In genomic region chr11:16722945-16723344, GRCh38 we compare ENCODE assay signal across 33 cellular contexts. TPM values are rescaled to one million over a fixed set of nuclear protein-coding genes. Genes with fewer than 3 reads are reported as not detected.
DNase-seq lines count a peak whose midpoint lies in the region; ATAC-seq, FAIRE-seq and TF ChIP-seq lines count a peak whose summit lies in the region.
"Had no signal": no experiment of that assay in that cellular context is flagged by ENCODE, and none has a peak within 500 bp of the region (broad histone marks: within the 10 kb centered on the region; RNA-seq: fewer than 3 reads in every experiment).

No MANE protein-coding gene starts in this region.

- H3K27ac ChIP-seq in HEK293 (ENCODE audit: extremely low read depth, low read depth, low read length) (no peak overlapping the region), K562 (ENCODE audit: extremely low read depth, low read depth, low read length) (no peak overlapping the region)
- H3K27ac ChIP-seq: 22Rv1; A549; BLaER1; BLaER1 treated with 17β-estradiol and CSF1 and Interleukin-3, amounts not matched to agents 10 nM and 100 nM; C4-2B had no signal

- peaks cover 7% of the 10 kb centered on the region for H3K9me3 Mint-ChIP-seq in activated naive CD8-positive, alpha-beta T cell treated with anti-CD3 and anti-CD28 coated beads, Interleukin-2, amount 50 U/mL, for 24 hours
- H3K9me3 Mint-ChIP-seq: CD4-positive, alpha-beta T cell had no signal

- H3K4me1 ChIP-seq in HEK293 (ENCODE audit: control insufficient read depth, insufficient read depth, low read length), result no peaks in the 10 kb centered on the region
- no peaks in the 10 kb centered on the region; a peak in 1 of 5 replicates for H3K4me1 ChIP-seq in K562 (replicated peaks in 1 of 2; ENCODE audit: control insufficient read depth in 2 of 2, insufficient read depth in 2 of 2, low read length in 2 of 2)
- H3K4me1 ChIP-seq: A549; BE2C; BLaER1; BLaER1 treated with 17β-estradiol and CSF1 and Interleukin-3, amounts not matched to agents 10 nM and 100 nM; Caco-2 had no signal

- H3K27me3 ChIP-seq in K562 (ENCODE audit: control insufficient read depth in 2 of 2, insufficient read depth in 2 of 2, low read length in 2 of 2), result no peaks in the 10 kb centered on the region; a peak in 1 of 5 replicates
- H3K27me3 ChIP-seq: BE2C; BLaER1; BLaER1 treated with 17β-estradiol and CSF1 and Interleukin-3, amounts not matched to agents 10 nM and 100 nM had no signal

- no peak for ATAC-seq in K562
- ATAC-seq in activated naive CD8-positive, alpha-beta T cell treated with anti-CD3 and anti-CD28 coated beads, Interleukin-2, amount 50 U/mL, for 24 hours, result no peak
- ATAC-seq: A549; CD8-positive, alpha-beta T cell had no signal

- no peaks in the 10 kb centered on the region for H3K36me3 ChIP-seq in HEK293 (ENCODE audit: control insufficient read depth in 2 of 2, insufficient read depth in 1 of 2, low read length in 2 of 2)
- H3K36me3 ChIP-seq in K562 (ENCODE audit: control insufficient read depth, insufficient read depth, low read length), result no peaks in the 10 kb centered on the region
- H3K36me3 ChIP-seq: BE2C; BLaER1; BLaER1 treated with 17β-estradiol and CSF1 and Interleukin-3, amounts not matched to agents 10 nM and 100 nM had no signal

- no peak overlapping the region for H2AFZ ChIP-seq in K562 (ENCODE audit: low read depth, low read length)

- H3K36me3 Mint-ChIP-seq in activated naive CD8-positive, alpha-beta T cell treated with anti-CD3 and anti-CD28 coated beads, Interleukin-2, amount 50 U/mL, for 24 hours (ENCODE audit: low read depth), result no peaks in the 10 kb centered on the region
- H3K36me3 Mint-ChIP-seq: CD14-positive monocyte; CD4-positive, alpha-beta memory T cell; CD4-positive, CD25-positive, alpha-beta regulatory T cell; CD8-positive, alpha-beta T cell had no signal

- no peak for FAIRE-seq in K562 (lab: Jason Lieb, UNC)
- FAIRE-seq: A204.1, A549, D721Med had no signal

- no peak for TF ChIP-seq EP300 in K562 (IDR thresholded peaks at IDR 0.05; ENCODE audit: low read length)

- H4K20me1 ChIP-seq in K562 (replicated peaks; ENCODE audit: control insufficient read depth, insufficient read depth, low read length), result no peaks in the 10 kb centered on the region
- H4K20me1 ChIP-seq: BLaER1; BLaER1 treated with 17β-estradiol and CSF1 and Interleukin-3, amounts not matched to agents 10 nM and 100 nM had no signal

- DNase-seq in K562 (ENCODE audit: extremely low read depth in 1 of 4, low spot score in 3 of 4) (no peak), middle frontal gyrus (ENCODE audit: extremely low spot score, low spot score) (no peak)
- no peak for DNase-seq in activated naive CD8-positive, alpha-beta T cell treated with anti-CD3 and anti-CD28 coated beads, Interleukin-2, amount 50 U/mL, for 24 hours
- DNase-seq: 8988T; ACHN; AML-193; BE2C; C1 segment of cervical spinal cord; Caco-2; Calu3; CD4-positive, alpha-beta memory T cell; CD4-positive, alpha-beta T cell; CD4-positive, CD25-positive, alpha-beta regulatory T cell; CD8-positive, alpha-beta memory T cell; CD8-positive, alpha-beta T cell; COR-L47; DMS 273 treated with DMSO at 0.1 percent for 48 hours; DMS153; DMS53; DMS79; DMS79 treated with DMSO at 0.1 percent for 48 hours; DND-41; EL had no signal

- intact Hi-C loops in K562 (cut with micrococcal nuclease), result no loop called here

- no peak overlapping the region for H3K4me2 ChIP-seq in K562 (ENCODE audit: insufficient read depth, low read length)
- H3K4me2 ChIP-seq: A549; BLaER1; BLaER1 treated with 17β-estradiol and CSF1 and Interleukin-3, amounts not matched to agents 10 nM and 100 nM had no signal

- H3K27ac Mint-ChIP-seq in activated naive CD8-positive, alpha-beta T cell treated with anti-CD3 and anti-CD28 coated beads, Interleukin-2, amount 50 U/mL, for 24 hours, result no peak overlapping the region
- H3K27ac Mint-ChIP-seq: B cell; CD14-positive monocyte; CD4-positive, alpha-beta memory T cell; CD4-positive, alpha-beta T cell; CD4-positive, CD25-positive, alpha-beta regulatory T cell; CD8-positive, alpha-beta memory T cell; CD8-positive, alpha-beta T cell had no signal

- POLR2A ChIA-PET in HEK293 (lab: Yijun Ruan, JAX), result no interaction called here
- POLR2A ChIA-PET in K562 (lab: Yijun Ruan, JAX), result interaction anchor here (1.1 kb wide), 1 partner anchor 15 kb away, joined by 4 read pairs; the partner anchor contains the start of gene C11orf58

- no peaks in the 10 kb centered on the region for H3K9me3 ChIP-seq in HEK293 (ENCODE audit: control insufficient read depth, insufficient read depth, low read depth, low read length)
- H3K9me3 ChIP-seq in K562 (replicated peaks; ENCODE audit: control insufficient read depth, insufficient read depth, low read depth, low read length), result no peaks in the 10 kb centered on the region
- H3K9me3 ChIP-seq: A549, BE2C had no signal

- in situ Hi-C loops in K562 (cut with MboI), result no loop called here

- H3K9me1 ChIP-seq in K562 (ENCODE audit: control insufficient read depth, insufficient read depth, low read length), result no peaks in the 10 kb centered on the region

- H3K4me3 ChIP-seq in HEK293 (ENCODE audit: low read depth, low read length) (no peak overlapping the region), K562 (no peak overlapping the region)
- H3K4me3 ChIP-seq: A549; BLaER1; BLaER1 treated with 17β-estradiol and CSF1 and Interleukin-3, amounts not matched to agents 10 nM and 100 nM had no signal

- TF ChIP-seq CTCF in HEK293 (tag by site-specific recombination; IDR thresholded peaks at IDR 0.05), result no peak
- TF ChIP-seq CTCF in K562 (IDR thresholded peaks at IDR 0.05 in 2 of 3, conservative IDR thresholded peaks at IDR 0.05 in 1 of 3; ENCODE audit: insufficient read depth in 2 of 3, low read depth in 1 of 3, low read length in 3 of 3), result no peak

- no peak overlapping the region for H3K9ac ChIP-seq in K562 (ENCODE audit: insufficient read depth in 1 of 2, low read depth in 2 of 2, low read length in 2 of 2)
- H3K9ac ChIP-seq: BLaER1; BLaER1 treated with 17β-estradiol and CSF1 and Interleukin-3, amounts not matched to agents 10 nM and 100 nM had no signal

- CTCF ChIA-PET in HEK293 (lab: Yijun Ruan, JAX), result no interaction called here
- CTCF ChIA-PET in K562 (lab: Yijun Ruan, JAX; ENCODE audit: low intra/inter-chr PET ratio), result no interaction called here

- no peak for TF ChIP-seq POLR2A in K562 (conservative IDR thresholded peaks at IDR 0.05)

- no TSS peak for BruUV-seq in K562 (replicated peaks; lab: Mats Ljungman, UMichigan)

- H3K79me2 ChIP-seq in K562 (ENCODE audit: control insufficient read depth, insufficient read depth, low read length), result no peaks in the 10 kb centered on the region

- no peak overlapping the region for H3K4me3 Mint-ChIP-seq in activated naive CD8-positive, alpha-beta T cell treated with anti-CD3 and anti-CD28 coated beads, Interleukin-2, amount 50 U/mL, for 24 hours
- H3K4me3 Mint-ChIP-seq: B cell; CD14-positive monocyte; CD4-positive, alpha-beta memory T cell; CD4-positive, alpha-beta T cell; CD4-positive, CD25-positive, alpha-beta regulatory T cell; CD8-positive, alpha-beta memory T cell; CD8-positive, alpha-beta T cell had no signal

- no peaks in the 10 kb centered on the region for H3K4me1 Mint-ChIP-seq in activated naive CD8-positive, alpha-beta T cell treated with anti-CD3 and anti-CD28 coated beads, Interleukin-2, amount 50 U/mL, for 24 hours
- H3K4me1 Mint-ChIP-seq: B cell; CD14-positive monocyte; CD4-positive, alpha-beta memory T cell; CD8-positive, alpha-beta memory T cell had no signal

- peaks cover 3% of the 10 kb centered on the region for H3K27me3 Mint-ChIP-seq in activated naive CD8-positive, alpha-beta T cell treated with anti-CD3 and anti-CD28 coated beads, Interleukin-2, amount 50 U/mL, for 24 hours
- H3K27me3 Mint-ChIP-seq: B cell; CD4-positive, alpha-beta memory T cell had no signal

- TF ChIP-seq RAD21 in K562 (CRISPR knock-in tag; conservative IDR thresholded peaks at IDR 0.05 in 1 of 2, IDR thresholded peaks at IDR 0.05 in 1 of 2), result no peak

- WGBS in K562 (ENCODE audit: insufficient coverage, low coverage, missing lambda C conversion rate), result 38% methylated on average over 2 of the region's 2 CpGs

TF ChIP-seq in HEK293, 187 proteins besides CTCF, POLR2A, EP300 and RAD21 (continues in another document):
- TF ChIP-seq ZNF791 (tag by site-specific recombination; IDR thresholded peaks at IDR 0.05), result no peak
- TF ChIP-seq ZNF146 (tag by site-specific recombination; IDR thresholded peaks at IDR 0.05), result peak; percentile 64; the same call in 1 of the 2 replicates

TF ChIP-seq in K562, 482 proteins besides CTCF, POLR2A, EP300 and RAD21 (continues in another document):
- TF ChIP-seq ZFX (CRISPR knock-in tag; IDR thresholded peaks at IDR 0.05) (no peak), RBM25 (IDR thresholded peaks at IDR 0.05; ENCODE audit: low read depth, low read length, severe bottlenecking) (peak; percentile 60)

RNA-seq across cellular contexts. Expression of gene C11orf58, which starts 15.5 kb away (rescaled TPM):
- 28.1 and 89.9 TPM in 2 replicates for total RNA-seq in K562 (2011; cell fraction: chromatin; rRNA removed; ENCODE audit: low replicate concordance)
- 17.8 and 20.7 TPM in 2 replicates for total RNA-seq in K562 (2011; cell fraction: nucleolus; rRNA removed)
- total RNA-seq in K562 (2011; cell fraction: nucleoplasm; rRNA removed), result 48.6 and 82.8 TPM in 2 replicates
- total RNA-seq in K562 (2014; rRNA removed), result 188 and 247 TPM in 2 replicates
- 196 and 207 TPM in 2 replicates for total RNA-seq in K562 (2014; rRNA removed; fragmentation: Illumina TruSeq; extraction: Trizol)
- 231 and 248 TPM in 2 replicates for total RNA-seq in K562 (2015; rRNA removed; fragmentation: Illumina TruSeq; extraction: Trizol)
- total RNA-seq in K562 (2021), result 96.4 and 104 TPM in 2 replicates
- 97.4 and 130 TPM in 2 replicates for polyA plus RNA-seq in K562 (2011; rRNA removed)
- polyA plus RNA-seq in K562 (2011; cell fraction: cytosol; rRNA removed), result 33.8 and 65.3 TPM in 2 replicates
- 35.2 and 44.8 TPM in 2 replicates for polyA plus RNA-seq in K562 (2011; cell fraction: nucleus; rRNA removed)
- polyA plus RNA-seq in K562 (2012), result 116 and 260 TPM in 2 replicates
- 232 and 243 TPM in 2 replicates for polyA plus RNA-seq in K562 (2014; fragmentation: Illumina TruSeq; extraction: Trizol)
- polyA plus RNA-seq in K562 (2014; fragmentation: Nextera tagmentation; extraction: Ambion mirVana), result 100 to 1,000 TPM; 395 to 421 TPM
- 226 and 273 TPM in 2 replicates for polyA plus RNA-seq in K562 (2014; rRNA removed)
- 132 and 155 TPM in 2 replicates for polyA minus RNA-seq in K562 (2011; rRNA and poly(A)+ RNA removed)
- 90.8 and 103 TPM in 2 replicates for polyA minus RNA-seq in K562 (2011; cell fraction: cytosol; rRNA and poly(A)+ RNA removed)
- polyA minus RNA-seq in K562 (2011; cell fraction: nucleus; rRNA and poly(A)+ RNA removed), result 25.6 and 53.9 TPM in 2 replicates

Comparison
In these comparisons a context has a peak if more than half of its experiments do, and no peak if none do; other contexts are left out.
1. Of the 44 proteins assayed by ChIP-seq in both K562 and HEK293: peak only in K562: none; only in HEK293: none; in both: ZNF146; in neither: 43.